Comparison of ENCODE assay signal across 17 cellular contexts in genomic region chr1:59605184-59605583, GRCh38.
DNase-seq lines count a peak whose midpoint lies in the region; ATAC-seq, FAIRE-seq and TF ChIP-seq lines count a peak whose summit lies in the region.
"Had no signal": no experiment of that assay in that cellular context is flagged by ENCODE, and none has a peak within 500 bp of the region (broad histone marks: within the 10 kb centered on the region; RNA-seq: fewer than 3 reads in every experiment).

No MANE protein-coding gene starts in this region.

- TF ChIP-seq POLR2A in testis (IDR thresholded peaks at IDR 0.05): no peak

- peaks cover 5% of the 10 kb centered on the region for H3K36me3 Mint-ChIP-seq in activated CD4-positive, alpha-beta T cell treated with anti-CD3 and anti-CD28 coated beads, Interleukin-2, amount 10 ng/mL, durations not matched to agents 24 days and 14 days (ENCODE audit: low read depth)
- peaks cover 36% of the 10 kb centered on the region for H3K36me3 Mint-ChIP-seq in nephron (ENCODE audit: low read depth)
- peaks cover 21% of the 10 kb centered on the region for H3K36me3 Mint-ChIP-seq in type B pancreatic cell

- no peak for ATAC-seq in HG03175 (IDR thresholded peaks at IDR 0.05; ENCODE audit: unreplicated experiment)
- ATAC-seq: GM23338 had no signal

- no peaks in the 10 kb centered on the region for H3K27me3 Mint-ChIP-seq in activated CD4-positive, alpha-beta T cell treated with anti-CD3 and anti-CD28 coated beads, Interleukin-2, amount 10 ng/mL, durations not matched to agents 24 days and 14 days
- peaks cover 2% of the 10 kb centered on the region for H3K27me3 Mint-ChIP-seq in nephron (ENCODE audit: low read depth)
- H3K27me3 Mint-ChIP-seq in type B pancreatic cell: no peaks in the 10 kb centered on the region

- H3K27ac Mint-ChIP-seq in activated CD4-positive, alpha-beta T cell treated with anti-CD3 and anti-CD28 coated beads, Interleukin-2, amount 10 ng/mL, durations not matched to agents 24 days and 14 days: no peak overlapping the region
- peak overlapping the region; percentile 43 to 81 (median 56) for H3K27ac Mint-ChIP-seq in nephron
- H3K27ac Mint-ChIP-seq in type B pancreatic cell: peak overlapping the region; percentile 57
- H3K27ac Mint-ChIP-seq: GM23338 had no signal

- peaks cover 13% of the 10 kb centered on the region for H3K9me3 Mint-ChIP-seq in activated CD4-positive, alpha-beta T cell treated with anti-CD3 and anti-CD28 coated beads, Interleukin-2, amount 10 ng/mL, durations not matched to agents 24 days and 14 days
- peaks cover 20% of the 10 kb centered on the region for H3K9me3 Mint-ChIP-seq in nephron
- H3K9me3 Mint-ChIP-seq in type B pancreatic cell: peaks cover 17% of the 10 kb centered on the region

- intact Hi-C loops in activated CD4-positive, alpha-beta T cell treated with anti-CD3 and anti-CD28 coated beads, Interleukin-2, amount 10 ng/mL, durations not matched to agents 24 days and 14 days (cut with micrococcal nuclease): no loop called here
- intact Hi-C loops in testis (cut with DNase I; ENCODE audit: low total_unique reads): no loop called here

- in situ Hi-C loops in ACHN (cut with HindIII; ENCODE audit: low pct_ligation_motif_present, low pct_unique_long_range_greater_than_20kb, low sequenced_read_pairs): no loop called here

- DNase-seq in activated CD4-positive, alpha-beta T cell treated with anti-CD3 and anti-CD28 coated beads, Interleukin-2, amount 10 ng/mL, durations not matched to agents 24 days and 14 days: peak; percentile 24
- no peak for DNase-seq in activated CD4-positive, alpha-beta T cell treated with anti-CD3 and anti-CD28 coated beads, Interleukin-2, amount 50 U/mL, for 1 hour
- peak; percentile 10 for DNase-seq in bronchial epithelial cell (ENCODE audit: low read depth)
- DNase-seq in type B pancreatic cell (ENCODE audit: extremely low spot score, unreplicated experiment): no peak
- no peak for DNase-seq in testis
- no peak for DNase-seq in ACHN
- DNase-seq: C1 segment of cervical spinal cord, NCI-H1417, NCI-H1930, NCI-H2171, NCI-H446 treated with DMSO at 0.1 percent for 48 hours, NCI-H774, PC-9 had no signal

- H3K4me1 ChIP-seq in testis: no peaks in the 10 kb centered on the region

- no peaks in the 10 kb centered on the region for H3K9me3 ChIP-seq in testis

- no peak overlapping the region for H3K4me3 ChIP-seq in bronchial epithelial cell (ENCODE audit: low read depth, low read length)
- H3K4me3 ChIP-seq in testis: no peak overlapping the region
- H3K4me3 ChIP-seq: GM23338, PC-9 had no signal

- H3K27ac ChIP-seq in testis: no peak overlapping the region
- H3K27ac ChIP-seq: 22Rv1, PC-9 had no signal

- no peak for FAIRE-seq in bronchial epithelial cell (lab: Jason Lieb, UNC)

- H3K4me1 Mint-ChIP-seq in activated CD4-positive, alpha-beta T cell treated with anti-CD3 and anti-CD28 coated beads, Interleukin-2, amount 10 ng/mL, durations not matched to agents 24 days and 14 days: no peaks in the 10 kb centered on the region
- H3K4me1 Mint-ChIP-seq in nephron: peaks cover 14% of the 10 kb centered on the region
- peaks cover 12% of the 10 kb centered on the region for H3K4me1 Mint-ChIP-seq in type B pancreatic cell (ENCODE audit: unreplicated experiment)

- TF ChIP-seq CTCF in bronchial epithelial cell (IDR thresholded peaks at IDR 0.05; ENCODE audit: insufficient read depth, low read length, severe bottlenecking): no peak
- TF ChIP-seq CTCF in nephron (IDR thresholded peaks at IDR 0.05; ENCODE audit: unreplicated experiment in 3 of 3): no peak
- no peak for TF ChIP-seq CTCF in type B pancreatic cell (conservative IDR thresholded peaks at IDR 0.05)
- TF ChIP-seq CTCF in testis (IDR thresholded peaks at IDR 0.05): no peak

- H3K36me3 ChIP-seq in bronchial epithelial cell (ENCODE audit: control insufficient read depth, insufficient read depth, low read length) (no peaks in the 10 kb centered on the region), testis (ENCODE audit: low read depth, missing control alignments) (no peaks in the 10 kb centered on the region)

- no peaks in the 10 kb centered on the region for H3K27me3 ChIP-seq in bronchial epithelial cell (ENCODE audit: control insufficient read depth, insufficient read depth, low read length)
- no peaks in the 10 kb centered on the region for H3K27me3 ChIP-seq in testis

- WGBS in testis, 2 donors: 89 to 93% methylated on average over 3 of the region's 3 CpGs

- no peak overlapping the region for H3K4me3 Mint-ChIP-seq in activated CD4-positive, alpha-beta T cell treated with anti-CD3 and anti-CD28 coated beads, Interleukin-2, amount 10 ng/mL, durations not matched to agents 24 days and 14 days
- H3K4me3 Mint-ChIP-seq in nephron (no peak overlapping the region), type B pancreatic cell (no peak overlapping the region)
- H3K4me3 Mint-ChIP-seq: GM23338 had no signal

Comparison
In these comparisons a context has a peak if more than half of its experiments do, and no peak if none do; other contexts are left out.
1. DNase-seq: peak in activated CD4-positive, alpha-beta T cell treated with anti-CD3 and anti-CD28 coated beads, Interleukin-2, amount 10 ng/mL, durations not matched to agents 24 days and 14 days (single experiment) and bronchial epithelial cell (single experiment); none in activated CD4-positive, alpha-beta T cell treated with anti-CD3 and anti-CD28 coated beads, Interleukin-2, amount 50 U/mL, for 1 hour (single experiment), type B pancreatic cell (single experiment), testis (single experiment) and ACHN (single experiment).